ENCODE assay signal across 22 cellular contexts in the genomic region with DNA sequence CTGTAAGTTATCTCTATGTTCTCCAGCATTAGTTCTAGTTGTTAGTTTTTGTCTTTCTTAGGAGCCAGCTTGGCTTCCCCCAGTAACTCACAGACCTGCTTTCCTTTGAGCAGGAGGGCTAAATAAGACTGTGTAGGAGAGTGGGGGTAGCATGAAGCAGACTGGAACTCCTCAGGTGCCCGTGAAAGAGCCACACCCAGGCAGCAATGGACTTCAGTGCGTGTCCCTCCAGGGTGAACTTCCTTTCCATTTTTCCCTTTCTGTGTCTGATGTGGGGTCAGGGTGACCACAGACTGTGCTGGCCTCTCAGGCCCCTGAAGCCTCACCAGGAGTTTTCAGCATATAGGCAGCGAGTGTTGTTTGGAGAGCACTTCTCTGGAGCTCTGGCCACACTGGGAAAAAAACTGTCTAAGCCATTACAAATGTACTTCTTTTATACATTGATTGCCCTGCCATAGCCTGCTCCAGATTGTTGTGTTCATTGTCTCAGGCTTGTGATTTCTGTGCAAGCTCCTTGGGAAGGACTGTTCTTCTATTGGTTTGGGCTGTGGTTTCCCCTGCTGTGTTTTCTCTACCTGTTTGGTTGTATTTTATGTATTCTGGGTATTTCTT. TPM values are rescaled to one million over a fixed set of nuclear protein-coding genes. Genes with fewer than 3 reads are reported as not detected.
DNase-seq lines count a peak whose midpoint lies in the region; ATAC-seq and TF ChIP-seq lines count a peak whose summit lies in the region.
"Had no signal": no experiment of that assay in that cellular context is flagged by ENCODE, and none has a peak within 500 bp of the region (broad histone marks: within the 10 kb centered on the region; RNA-seq: fewer than 3 reads in every experiment).

No MANE protein-coding gene starts in this region.

- H3K4me3 ChIP-seq in transverse colon: no peak overlapping the region
- H3K4me3 ChIP-seq: BLaER1, right atrium auricular region had no signal

- intact Hi-C loops in transverse colon (cut with DNase I; ENCODE audit: low total_unique reads): no loop called here

- no peaks in the 10 kb centered on the region for H3K9me3 Mint-ChIP-seq in activated naive CD8-positive, alpha-beta T cell (ENCODE audit: low read depth)
- no peaks in the 10 kb centered on the region for H3K9me3 Mint-ChIP-seq in activated naive CD8-positive, alpha-beta T cell treated with anti-CD3 and anti-CD28 coated beads, Interleukin-2, amount 50 U/mL, for 24 hours
- H3K9me3 Mint-ChIP-seq in mesothelial cell of epicardium (peaks cover 5% of the 10 kb centered on the region), HFFc6 (no peaks in the 10 kb centered on the region)
- H3K9me3 Mint-ChIP-seq: activated CD4-positive, alpha-beta memory T cell treated with anti-CD3 and anti-CD28 coated beads, Interleukin-2, amount 10 ng/mL, durations not matched to agents 7 days and 5 days had no signal

- no peak overlapping the region for H3K27ac Mint-ChIP-seq in activated naive CD8-positive, alpha-beta T cell
- H3K27ac Mint-ChIP-seq in activated naive CD8-positive, alpha-beta T cell treated with anti-CD3 and anti-CD28 coated beads, Interleukin-2, amount 50 U/mL, for 24 hours: no peak overlapping the region
- peak overlapping the region; percentile 66 for H3K27ac Mint-ChIP-seq in mesothelial cell of epicardium
- no peak overlapping the region for H3K27ac Mint-ChIP-seq in HFFc6
- H3K27ac Mint-ChIP-seq: activated CD4-positive, alpha-beta memory T cell treated with anti-CD3 and anti-CD28 coated beads, Interleukin-2, amount 10 ng/mL, durations not matched to agents 7 days and 5 days had no signal

- 33 to 73% methylated on average over 3 of the region's 3 CpGs for WGBS in transverse colon (ENCODE audit: low coverage in 1 of 2), 2 donors

- H3K36me3 Mint-ChIP-seq in activated naive CD8-positive, alpha-beta T cell: peaks cover 3% of the 10 kb centered on the region
- H3K36me3 Mint-ChIP-seq in activated naive CD8-positive, alpha-beta T cell treated with anti-CD3 and anti-CD28 coated beads, Interleukin-2, amount 50 U/mL, for 24 hours (ENCODE audit: low read depth): no peaks in the 10 kb centered on the region
- H3K36me3 Mint-ChIP-seq in mesothelial cell of epicardium (peaks cover 15% of the 10 kb centered on the region), HFFc6 (ENCODE audit: low read depth) (no peaks in the 10 kb centered on the region)

- H3K4me3 Mint-ChIP-seq in activated naive CD8-positive, alpha-beta T cell: peak overlapping the region; percentile 9
- no peak overlapping the region for H3K4me3 Mint-ChIP-seq in activated naive CD8-positive, alpha-beta T cell treated with anti-CD3 and anti-CD28 coated beads, Interleukin-2, amount 50 U/mL, for 24 hours
- H3K4me3 Mint-ChIP-seq in mesothelial cell of epicardium: no peak overlapping the region
- no peak overlapping the region for H3K4me3 Mint-ChIP-seq in HFFc6
- H3K4me3 Mint-ChIP-seq: activated CD4-positive, alpha-beta memory T cell treated with anti-CD3 and anti-CD28 coated beads, Interleukin-2, amount 10 ng/mL, durations not matched to agents 7 days and 5 days had no signal

- no peak for ATAC-seq in activated naive CD8-positive, alpha-beta T cell treated with anti-CD3 and anti-CD28 coated beads, Interleukin-2, amount 50 U/mL, for 24 hours
- ATAC-seq: left ventricle myocardium superior had no signal

- no peak for DNase-seq in activated naive CD8-positive, alpha-beta T cell treated with anti-CD3 and anti-CD28 coated beads, Interleukin-2, amount 50 U/mL, for 24 hours
- DNase-seq in mesothelial cell of epicardium (ENCODE audit: low spot score in 2 of 2, unreplicated experiment in 2 of 2) (no peak), transverse colon (peak; percentile 20), HFFc6 (no peak), superior temporal gyrus (ENCODE audit: extremely low spot score) (no peak)
- DNase-seq in activated CD4-positive, alpha-beta T cell treated with anti-CD3 and anti-CD28 coated beads for 48 hours: no peak
- DNase-seq: activated CD4-positive, alpha-beta memory T cell treated with anti-CD3 and anti-CD28 coated beads, Interleukin-2, amount 10 ng/mL, durations not matched to agents 7 days and 5 days; amygdala; dermis blood vessel endothelial cell; EL; GOT3; IMR-90; left ventricle myocardium superior; NCI-H1105 treated with DMSO at 0.1 percent for 48 hours; NCI-H2171; NCI-H524; occipital lobe; T1000 had no signal

- no peaks in the 10 kb centered on the region for H3K27me3 ChIP-seq in transverse colon
- H3K27me3 ChIP-seq: BLaER1, right atrium auricular region had no signal

- TF ChIP-seq POLR2A in transverse colon (IDR thresholded peaks at IDR 0.05): no peak

- in situ Hi-C loops in transverse colon (cut with MboI; ENCODE audit: low pct_ligation_motif_present in 1 of 4, low pct_unique_long_range_greater_than_20kb in 1 of 4, low sequenced_read_pairs in 3 of 4): no loop called here

- H3K36me3 ChIP-seq in transverse colon: peaks cover 0 to 8% (median 0%) of the 10 kb centered on the region in 4 donors
- H3K36me3 ChIP-seq: BLaER1, right atrium auricular region had no signal

- no peaks in the 10 kb centered on the region for H3K27me3 Mint-ChIP-seq in activated naive CD8-positive, alpha-beta T cell
- no peaks in the 10 kb centered on the region for H3K27me3 Mint-ChIP-seq in activated naive CD8-positive, alpha-beta T cell treated with anti-CD3 and anti-CD28 coated beads, Interleukin-2, amount 50 U/mL, for 24 hours
- no peaks in the 10 kb centered on the region for H3K27me3 Mint-ChIP-seq in mesothelial cell of epicardium (ENCODE audit: low read depth)
- peaks cover 2% of the 10 kb centered on the region; the same call in 1 of the 2 replicates for H3K27me3 Mint-ChIP-seq in HFFc6 (ENCODE audit: insufficient read depth)

- H3K4me1 ChIP-seq in transverse colon: peaks cover 0 to 41% (median 18%) of the 10 kb centered on the region in 4 donors
- H3K4me1 ChIP-seq: BLaER1 had no signal

- H3K4me1 Mint-ChIP-seq in activated naive CD8-positive, alpha-beta T cell (ENCODE audit: low read depth): peaks cover 19% of the 10 kb centered on the region
- no peaks in the 10 kb centered on the region for H3K4me1 Mint-ChIP-seq in activated naive CD8-positive, alpha-beta T cell treated with anti-CD3 and anti-CD28 coated beads, Interleukin-2, amount 50 U/mL, for 24 hours
- H3K4me1 Mint-ChIP-seq in mesothelial cell of epicardium (peaks cover 32% of the 10 kb centered on the region), HFFc6 (ENCODE audit: low read depth) (no peaks in the 10 kb centered on the region)
- H3K4me1 Mint-ChIP-seq: activated CD4-positive, alpha-beta memory T cell treated with anti-CD3 and anti-CD28 coated beads, Interleukin-2, amount 10 ng/mL, durations not matched to agents 7 days and 5 days had no signal

- no peaks in the 10 kb centered on the region for H3K9me3 ChIP-seq in transverse colon
- H3K9me3 ChIP-seq: BLaER1, right atrium auricular region had no signal

- no peak for TF ChIP-seq EP300 in transverse colon (IDR thresholded peaks at IDR 0.05; ENCODE audit: low read depth)

- H3K27ac ChIP-seq in cingulate gyrus (ENCODE audit: low read depth, low read length): peak overlapping the region; percentile 8
- H3K27ac ChIP-seq in transverse colon: peak overlapping the region; percentile 36 to 58 (median 50)
- H3K27ac ChIP-seq: BLaER1, right atrium auricular region had no signal

- TF ChIP-seq CTCF in mesothelial cell of epicardium (IDR thresholded peaks at IDR 0.05; ENCODE audit: unreplicated experiment) (no peak), transverse colon (IDR thresholded peaks at IDR 0.05) (no peak), HFFc6 (IDR thresholded peaks at IDR 0.05) (no peak)

RNA-seq across cellular contexts. Expression of gene SH3BGRL2, which starts 55.7 kb away (rescaled TPM):
- 24.7 to 27.1 TPM (median 26.1 TPM) in 3 replicates for total RNA-seq in mesothelial cell of epicardium
- 100 to 1,000 TPM in 3 of 4 donors, 10 to 100 TPM in 1; 54.7 to 177 (median 128) TPM for total RNA-seq in transverse colon
- total RNA-seq in HFFc6 (2021; fragmentation: NEBNext Ultra II Directional; extraction: Animal tissue kit (Norgen Biotek cat#: 25700)): under 1 TPM; 0.14 to 0.43 (median 0.23) TPM

Comparison
In these comparisons a context has a peak if more than half of its experiments do, and no peak if none do; other contexts are left out.
1. RNA of gene SH3BGRL2, which starts 55.7 kb away (total RNA-seq): 54.7 to 177 TPM in transverse colon and 24.7 to 27.1 TPM in mesothelial cell of epicardium; 0.14 to 0.43 TPM in HFFc6; every median in the first group is over 10 times any median in the second.